ENCODE assay signal across 1 cellular context in the genomic region with DNA sequence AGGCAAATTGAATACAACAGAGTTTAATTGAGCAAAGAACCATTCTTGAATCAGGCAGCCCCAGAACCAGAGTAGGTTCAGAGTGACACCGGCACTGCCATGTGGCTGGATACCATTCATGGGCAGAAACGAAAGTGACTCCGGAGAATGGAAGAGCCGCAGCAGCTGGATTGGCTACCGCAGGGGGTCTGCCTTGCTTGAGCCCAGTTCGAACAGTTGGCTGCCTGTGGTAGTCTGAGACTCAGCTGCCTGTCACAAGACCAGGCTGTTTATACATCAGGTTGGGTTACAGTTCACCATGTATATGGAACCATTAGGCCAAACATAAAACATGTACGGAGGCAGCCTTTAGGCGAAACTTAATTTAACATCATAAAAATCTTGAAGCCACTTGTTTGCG.
TF ChIP-seq lines count a peak whose summit lies in the region.

No MANE protein-coding gene starts in this region.

TF ChIP-seq in WTC11, 78 proteins besides CTCF, POLR2A, EP300 and RAD21 (continued from another document):
- TF ChIP-seq, protein P1, sequence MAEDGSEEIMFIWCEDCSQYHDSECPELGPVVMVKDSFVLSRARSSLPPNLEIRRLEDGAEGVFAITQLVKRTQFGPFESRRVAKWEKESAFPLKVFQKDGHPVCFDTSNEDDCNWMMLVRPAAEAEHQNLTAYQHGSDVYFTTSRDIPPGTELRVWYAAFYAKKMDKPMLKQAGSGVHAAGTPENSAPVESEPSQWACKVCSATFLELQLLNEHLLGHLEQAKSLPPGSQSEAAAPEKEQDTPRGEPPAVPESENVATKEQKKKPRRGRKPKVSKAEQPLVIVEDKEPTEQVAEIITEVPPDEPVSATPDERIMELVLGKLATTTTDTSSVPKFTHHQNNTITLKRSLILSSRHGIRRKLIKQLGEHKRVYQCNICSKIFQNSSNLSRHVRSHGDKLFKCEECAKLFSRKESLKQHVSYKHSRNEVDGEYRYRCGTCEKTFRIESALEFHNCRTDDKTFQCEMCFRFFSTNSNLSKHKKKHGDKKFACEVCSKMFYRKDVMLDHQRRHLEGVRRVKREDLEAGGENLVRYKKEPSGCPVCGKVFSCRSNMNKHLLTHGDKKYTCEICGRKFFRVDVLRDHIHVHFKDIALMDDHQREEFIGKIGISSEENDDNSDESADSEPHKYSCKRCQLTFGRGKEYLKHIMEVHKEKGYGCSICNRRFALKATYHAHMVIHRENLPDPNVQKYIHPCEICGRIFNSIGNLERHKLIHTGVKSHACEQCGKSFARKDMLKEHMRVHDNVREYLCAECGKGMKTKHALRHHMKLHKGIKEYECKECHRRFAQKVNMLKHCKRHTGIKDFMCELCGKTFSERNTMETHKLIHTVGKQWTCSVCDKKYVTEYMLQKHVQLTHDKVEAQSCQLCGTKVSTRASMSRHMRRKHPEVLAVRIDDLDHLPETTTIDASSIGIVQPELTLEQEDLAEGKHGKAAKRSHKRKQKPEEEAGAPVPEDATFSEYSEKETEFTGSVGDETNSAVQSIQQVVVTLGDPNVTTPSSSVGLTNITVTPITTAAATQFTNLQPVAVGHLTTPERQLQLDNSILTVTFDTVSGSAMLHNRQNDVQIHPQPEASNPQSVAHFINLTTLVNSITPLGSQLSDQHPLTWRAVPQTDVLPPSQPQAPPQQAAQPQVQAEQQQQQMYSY (CRISPR knock-in tag; IDR thresholded peaks at IDR 0.05): no peak
- TF ChIP-seq, protein P2, sequence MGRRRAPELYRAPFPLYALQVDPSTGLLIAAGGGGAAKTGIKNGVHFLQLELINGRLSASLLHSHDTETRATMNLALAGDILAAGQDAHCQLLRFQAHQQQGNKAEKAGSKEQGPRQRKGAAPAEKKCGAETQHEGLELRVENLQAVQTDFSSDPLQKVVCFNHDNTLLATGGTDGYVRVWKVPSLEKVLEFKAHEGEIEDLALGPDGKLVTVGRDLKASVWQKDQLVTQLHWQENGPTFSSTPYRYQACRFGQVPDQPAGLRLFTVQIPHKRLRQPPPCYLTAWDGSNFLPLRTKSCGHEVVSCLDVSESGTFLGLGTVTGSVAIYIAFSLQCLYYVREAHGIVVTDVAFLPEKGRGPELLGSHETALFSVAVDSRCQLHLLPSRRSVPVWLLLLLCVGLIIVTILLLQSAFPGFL (CRISPR knock-in tag; IDR thresholded peaks at IDR 0.05; ENCODE audit: borderline replicate concordance): no peak
- no peak for TF ChIP-seq ZNF138 (CRISPR knock-in tag; conservative IDR thresholded peaks at IDR 0.05)
- no peak for TF ChIP-seq ZSCAN18 (CRISPR knock-in tag; IDR thresholded peaks at IDR 0.05)
- no peak for TF ChIP-seq PRRX2 (CRISPR knock-in tag; IDR thresholded peaks at IDR 0.05)
